ENCODE assay signal across 33 cellular contexts in the genomic region with DNA sequence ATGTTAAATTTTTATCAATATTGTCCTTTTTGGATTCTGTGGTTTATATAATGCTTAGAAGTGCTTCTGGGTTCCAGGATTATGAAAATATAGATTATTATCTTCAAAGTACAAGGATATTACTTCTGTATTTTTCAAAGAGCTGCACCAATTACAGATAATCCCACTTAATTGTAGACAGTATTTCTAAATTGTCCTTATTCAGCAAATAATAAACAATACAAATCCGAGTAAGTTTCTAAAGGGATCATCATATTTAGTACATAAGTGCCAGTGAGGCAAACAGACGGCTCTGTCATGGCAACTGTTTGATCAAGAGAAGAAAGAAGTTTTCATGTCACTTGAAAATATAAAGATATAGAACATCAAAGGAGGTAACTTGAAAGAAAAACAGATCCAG.
"Had no signal": no experiment of that assay in that cellular context is flagged by ENCODE, and none has a peak within 500 bp of the region (broad histone marks: within the 10 kb centered on the region; RNA-seq: fewer than 3 reads in every experiment).

No MANE protein-coding gene starts in this region.

- H3K4me3 Mint-ChIP-seq: naive thymus-derived CD4-positive, alpha-beta T cell; natural killer cell; nephron; neural progenitor cell; stimulated activated memory B cell treated with anti-CD40 and anti-IgM and Interleukin-4, amounts not matched to agents 10 μg/mL and 1 μg/mL and 100 μg/mL, for 72 hours; stimulated activated naive CD8-positive, alpha-beta T cell treated with anti-CD3 and anti-CD28 coated beads, Interleukin-15, amount 100 ng/mL, for 72 hours; type B pancreatic cell had no signal

- H3K79me2 ChIP-seq: parathyroid adenoma had no signal

- H3K27ac ChIP-seq: neutrophil, ovary, parathyroid adenoma, psoas muscle, skin epidermis, spleen, suprapubic skin, testis, tibial artery, transverse colon, upper lobe of right lung, uterus had no signal

- H3K36me3 ChIP-seq: ovary, uterus had no signal

- DNase-seq: naive thymus-derived CD4-positive, alpha-beta T cell; natural killer cell; nucleus accumbens; ovary; posterior cingulate gyrus; psoas muscle; right cardiac atrium; spleen; stimulated activated CD4-positive, alpha-beta T cell treated with anti-CD3 and anti-CD28 coated beads, Interleukin-12 subunit alpha, Interleukin-12 subunit beta, amount 100 ng/mL, for 4 hours; stimulated activated CD4-positive, alpha-beta T cell treated with anti-CD3 and anti-CD28 coated beads, Interleukin-1b, Interleukin-23, amount 100 ng/mL, for 48 hours; stimulated activated CD4-positive, alpha-beta T cell treated with anti-CD3 and anti-CD28 coated beads, Interleukin-4, amount 100 ng/mL, for 1 hour; stimulated activated CD4-positive, alpha-beta T cell treated with anti-CD3 and anti-CD28 coated beads, Interleukin-4, amount 100 ng/mL, for 4 hours; stimulated activated CD8-positive, alpha-beta memory T cell treated with anti-CD3 and anti-CD28 coated beads, Interleukin-4, amount 100 ng/mL, for 48 hours; stimulated activated naive CD4-positive, alpha-beta T cell; stimulated activated naive CD8-positive, alpha-beta T cell treated with anti-CD3 and anti-CD28 coated beads, Interleukin-15, amount 100 ng/mL, for 72 hours; stimulated activated naive CD8-positive, alpha-beta T cell treated with anti-CD3 and anti-CD28 coated beads, Interleukin-15, Interleukin-2, amounts not matched to agents 100 U/mL and 50 U/mL, for 24 hours; substantia nigra; testis; tibial artery; transverse colon; upper lobe of right lung; uterus had no signal

- H3K4me2 ChIP-seq: neural progenitor cell had no signal

- H3K9me3 Mint-ChIP-seq: naive thymus-derived CD4-positive, alpha-beta T cell; natural killer cell; nephron; neural progenitor cell; stimulated activated memory B cell treated with anti-CD40 and anti-IgM and Interleukin-4, amounts not matched to agents 10 μg/mL and 1 μg/mL and 100 μg/mL, for 72 hours; stimulated activated naive CD8-positive, alpha-beta T cell treated with anti-CD3 and anti-CD28 coated beads, Interleukin-15, amount 100 ng/mL, for 72 hours; type B pancreatic cell had no signal

- H3K4me1 Mint-ChIP-seq: nephron; neural progenitor cell; stimulated activated memory B cell treated with anti-CD40 and anti-IgM and Interleukin-4, amounts not matched to agents 10 μg/mL and 1 μg/mL and 100 μg/mL, for 72 hours; stimulated activated naive CD8-positive, alpha-beta T cell treated with anti-CD3 and anti-CD28 coated beads, Interleukin-15, amount 100 ng/mL, for 72 hours had no signal

- H3K9me3 ChIP-seq: neutrophil, ovary, psoas muscle, spleen, suprapubic skin, testis, tibial artery, transverse colon, upper lobe of right lung, uterus had no signal

- ATAC-seq: naive thymus-derived CD4-positive, alpha-beta T cell; natural killer cell; psoas muscle; right cardiac atrium; sciatic nerve; stimulated activated memory B cell treated with anti-CD40 and anti-IgM and Interleukin-4, amounts not matched to agents 10 μg/mL and 1 μg/mL and 100 μg/mL, for 72 hours; stimulated activated naive CD8-positive, alpha-beta T cell treated with anti-CD3 and anti-CD28 coated beads, Interleukin-15, amount 100 ng/mL, for 72 hours; stimulated activated naive CD8-positive, alpha-beta T cell treated with anti-CD3 and anti-CD28 coated beads, Interleukin-15, Interleukin-2, amounts not matched to agents 100 U/mL and 50 U/mL, for 24 hours; upper lobe of right lung had no signal

- H3K27ac Mint-ChIP-seq: naive thymus-derived CD4-positive, alpha-beta T cell; natural killer cell; nephron; neural progenitor cell; progenitor cell of endocrine pancreas; stimulated activated memory B cell treated with anti-CD40 and anti-IgM and Interleukin-4, amounts not matched to agents 10 μg/mL and 1 μg/mL and 100 μg/mL, for 72 hours; stimulated activated naive CD8-positive, alpha-beta T cell treated with anti-CD3 and anti-CD28 coated beads, Interleukin-15, amount 100 ng/mL, for 72 hours; type B pancreatic cell had no signal

- H3K4me3 ChIP-seq: neural progenitor cell, ovary, psoas muscle, skin epidermis, smooth muscle cell, spleen, suprapubic skin, testis, tibial artery, transverse colon, upper lobe of right lung, uterus had no signal

- H2AFZ ChIP-seq: neural progenitor cell, parathyroid adenoma had no signal

- H3K4me1 ChIP-seq: parathyroid adenoma, psoas muscle, spleen, suprapubic skin, testis, tibial artery, upper lobe of right lung, uterus had no signal

- H3K27me3 Mint-ChIP-seq: naive thymus-derived CD4-positive, alpha-beta T cell; progenitor cell of endocrine pancreas; stimulated activated memory B cell treated with anti-CD40 and anti-IgM and Interleukin-4, amounts not matched to agents 10 μg/mL and 1 μg/mL and 100 μg/mL, for 72 hours; stimulated activated naive CD8-positive, alpha-beta T cell treated with anti-CD3 and anti-CD28 coated beads, Interleukin-15, amount 100 ng/mL, for 72 hours; type B pancreatic cell had no signal

- H3K36me3 Mint-ChIP-seq: natural killer cell had no signal

- H3K9ac ChIP-seq: neural progenitor cell, parathyroid adenoma had no signal

- H3K27me3 ChIP-seq: neural progenitor cell, neutrophil, ovary, spleen, suprapubic skin, testis, tibial artery, transverse colon, upper lobe of right lung, uterus had no signal
